ENCODE assay signal across 7 cellular contexts in genomic region chr7:155003215-155003999, GRCh38. TPM values are rescaled to one million over a fixed set of nuclear protein-coding genes. Genes with fewer than 3 reads are reported as not detected.
DNase-seq lines count a peak whose midpoint lies in the region; FAIRE-seq and TF ChIP-seq lines count a peak whose summit lies in the region.

No MANE protein-coding gene starts in this region.

- H2AFZ ChIP-seq in astrocyte (ENCODE audit: low read depth, low read length) (peak overlapping the region; percentile 98), hepatocyte (peak overlapping the region; percentile 94)

- H3K27ac ChIP-seq in astrocyte (ENCODE audit: low read depth, low read length): peak overlapping the region; percentile 94
- peak overlapping the region; percentile 100 for H3K27ac ChIP-seq in hepatocyte

- TF ChIP-seq POLR2A in GM12891 (IDR thresholded peaks at IDR 0.05; ENCODE audit: low read depth, low read length) (peak; percentile 87), NB4 (IDR thresholded peaks at IDR 0.05; ENCODE audit: extremely low read depth, insufficient read length) (peak; percentile 93)

- H3K9me3 Mint-ChIP-seq in astrocyte (ENCODE audit: unreplicated experiment): no peaks in the 10 kb centered on the region

- DNase-seq in GM12891 (ENCODE audit: insufficient read length, low spot score): peak; percentile 92
- peak; percentile 2 for DNase-seq in HFF-Myc (ENCODE audit: extremely low read depth, low read depth)
- peak; percentile 91 for DNase-seq in NB4 (ENCODE audit: low read depth)
- peak; percentile 73 for DNase-seq in T-helper 22 cell (ENCODE audit: low read depth)
- DNase-seq in astrocyte (ENCODE audit: low read depth): peak; percentile 46
- DNase-seq in hepatocyte (ENCODE audit: low spot score): peak; percentile 94
- DNase-seq in retina: peak; percentile 92

- no peaks in the 10 kb centered on the region for H3K4me1 Mint-ChIP-seq in astrocyte (ENCODE audit: low read depth, unreplicated experiment)

- H3K4me2 ChIP-seq in astrocyte (ENCODE audit: low read length): peak overlapping the region; percentile 95
- peak overlapping the region; percentile 95 for H3K4me2 ChIP-seq in hepatocyte

- H3K4me3 ChIP-seq in HFF-Myc (replicated peaks; ENCODE audit: low read depth, low read length): peak overlapping the region; percentile 93
- H3K4me3 ChIP-seq in NB4 (ENCODE audit: low read depth, low read length): peak overlapping the region; percentile 96
- peak overlapping the region; percentile 72 for H3K4me3 ChIP-seq in astrocyte (ENCODE audit: insufficient read depth, low read depth, low read length)
- peak overlapping the region; percentile 73 for H3K4me3 ChIP-seq in hepatocyte

- H3K4me1 ChIP-seq in astrocyte (ENCODE audit: insufficient read depth, low read length): peaks cover 3% of the 10 kb centered on the region
- H3K4me1 ChIP-seq in hepatocyte (ENCODE audit: insufficient read depth): peaks cover 10% of the 10 kb centered on the region

- peaks cover 26% of the 10 kb centered on the region for H4K20me1 ChIP-seq in astrocyte (ENCODE audit: insufficient read depth, low read length)
- no peaks in the 10 kb centered on the region for H4K20me1 ChIP-seq in hepatocyte (ENCODE audit: insufficient read depth, poor library complexity, severe bottlenecking)

- TF ChIP-seq CTCF in HFF-Myc (IDR thresholded peaks at IDR 0.05; ENCODE audit: low read depth, low read length, missing control alignments) (no peak), NB4 (IDR thresholded peaks at IDR 0.05; ENCODE audit: low read depth, low read length) (no peak), astrocyte (IDR thresholded peaks at IDR 0.05; ENCODE audit: insufficient read depth, low read depth, low read length) (no peak), hepatocyte (IDR thresholded peaks at IDR 0.05; ENCODE audit: poor library complexity) (no peak)

- H3K27me3 ChIP-seq in astrocyte (ENCODE audit: insufficient read depth, low read length): no peaks in the 10 kb centered on the region
- H3K27me3 ChIP-seq in hepatocyte: no peaks in the 10 kb centered on the region

- H3K79me2 ChIP-seq in astrocyte (ENCODE audit: insufficient read depth, low read length) (peaks cover 45% of the 10 kb centered on the region), hepatocyte (peaks cover 53% of the 10 kb centered on the region)

- H3K9ac ChIP-seq in astrocyte (ENCODE audit: low read length): peak overlapping the region; percentile 93

- no peaks in the 10 kb centered on the region for H3K27me3 Mint-ChIP-seq in astrocyte (ENCODE audit: low read depth, unreplicated experiment)

- H3K36me3 Mint-ChIP-seq in astrocyte (ENCODE audit: low read depth, unreplicated experiment): peaks cover 1% of the 10 kb centered on the region

- H3K36me3 ChIP-seq in astrocyte (ENCODE audit: insufficient read depth, low read length) (no peaks in the 10 kb centered on the region), hepatocyte (replicated peaks; ENCODE audit: insufficient read depth, low read depth) (no peaks in the 10 kb centered on the region)

- peak overlapping the region; percentile 94 for H3K27ac Mint-ChIP-seq in astrocyte (ENCODE audit: unreplicated experiment)

- FAIRE-seq in GM12891 (lab: Jason Lieb, UNC): peak; percentile 88
- FAIRE-seq in astrocyte (lab: Jason Lieb, UNC): no peak

- peak overlapping the region; percentile 95 for H3K4me3 Mint-ChIP-seq in astrocyte (ENCODE audit: unreplicated experiment)

- WGBS in hepatocyte (ENCODE audit: low lambda C conversion rate, missing lambda C conversion rate): 1% methylated on average over 40 of the region's 89 CpGs

- H3K9me2 ChIP-seq in hepatocyte (replicated peaks; ENCODE audit: insufficient read depth): no peaks in the 10 kb centered on the region

- no peaks in the 10 kb centered on the region for H3K9me3 ChIP-seq in astrocyte (ENCODE audit: insufficient read depth, low read depth, low read length)
- H3K9me3 ChIP-seq in hepatocyte (ENCODE audit: low read depth): no peaks in the 10 kb centered on the region

TF ChIP-seq in GM12891, 5 proteins besides CTCF, POLR2A, EP300 and RAD21:
- TF ChIP-seq POLR2AphosphoS5 (IDR thresholded peaks at IDR 0.05; ENCODE audit: low read depth, low read length) (peak; percentile 81), TAF1 (IDR thresholded peaks at IDR 0.05; ENCODE audit: low read depth, low read length) (peak; percentile 81), POU2F2 (IDR thresholded peaks at IDR 0.05; ENCODE audit: low read depth, low read length) (0 out of 2 replicates have a peak, but pooled peaks have one; percentile 37), SPI1 (IDR thresholded peaks at IDR 0.05; ENCODE audit: low read depth, low read length) (no peak)

RNA-seq across cellular contexts. Expression of gene PAXIP1, which starts 0.5 kb away (rescaled TPM):
- polyA plus RNA-seq in GM12891 (2012; ENCODE audit: low read depth, missing spikeins): 10.0 TPM
- 10.1 and 12.7 TPM in 2 replicates for total RNA-seq in astrocyte
- 12.2 and 13.7 TPM in 2 replicates for total RNA-seq in hepatocyte
- 4.5 and 5.7 TPM in 2 replicates for polyA plus RNA-seq in hepatocyte

Comparison
In these comparisons a context has a peak if more than half of its experiments do, and no peak if none do; other contexts are left out.
1. Peak in every context shown above with its lines: DNase-seq, H3K4me3 ChIP-seq and H3K27ac ChIP-seq.
2. DNase-seq: peak in every context shown above with its lines; median percentile 94 in hepatocyte; 92 in GM12891; 92 in retina; 91 in NB4; 73 in T-helper 22 cell; 46 in astrocyte; 2 in HFF-Myc.